Comparison of ENCODE assay signal across 30 cellular contexts in genomic region chr9:129735546-129735945, GRCh38. TPM values are rescaled to one million over a fixed set of nuclear protein-coding genes. Genes with fewer than 3 reads are reported as not detected.
"Had no signal": no experiment of that assay in that cellular context is flagged by ENCODE, and none has a peak within 500 bp of the region (broad histone marks: within the 10 kb centered on the region; RNA-seq: fewer than 3 reads in every experiment).

No MANE protein-coding gene starts in this region.

- H3K27me3 ChIP-seq: ovary, right atrium auricular region, right lobe of liver, testis, thyroid gland, upper lobe of left lung, vagina had no signal

- H3K9me3 ChIP-seq: left lung, lower lobe of right lung, mucosa of descending colon, neutrophil, ovary, right atrium auricular region, right lobe of liver, stomach, testis, thyroid gland, transverse colon, upper lobe of left lung, vagina had no signal

- DNase-seq: hypothalamus; immature natural killer cell; kidney; left colon; left lung; lower lobe of right lung; mammary epithelial cell; midbrain; mucosa of descending colon; naive thymus-derived CD8-positive, alpha-beta T cell; occipital lobe; ovary; right lobe of liver; stimulated activated CD4-positive, alpha-beta T cell treated with anti-CD3 and anti-CD28 coated beads, Interleukin-1b, Interleukin-23, amount 100 ng/mL, for 48 hours; stimulated activated CD4-positive, alpha-beta T cell treated with anti-CD3 and anti-CD28 coated beads, Interleukin-2, amount 100 ng/mL, for 48 hours; stimulated activated CD4-positive, alpha-beta T cell treated with anti-CD3 and anti-CD28 coated beads, Interleukin-4, amount 100 ng/mL, for 4 hours; stimulated activated naive B cell treated with anti-CD40 and anti-IgM and Interleukin-4, amounts not matched to agents 10 μg/mL and 1 μg/mL and 100 μg/mL, for 72 hours; stimulated activated naive CD8-positive, alpha-beta T cell treated with anti-CD3 and anti-CD28 coated beads, Interleukin-15, Interleukin-2, amounts not matched to agents 100 U/mL and 50 U/mL, for 24 hours; stomach; testis; thyroid gland; transverse colon; upper lobe of left lung had no signal

- H3K4me2 ChIP-seq: smooth muscle cell had no signal

- H3K27ac ChIP-seq: left lung, lower lobe of right lung, neutrophil, ovary, right atrium auricular region, right lobe of liver, stomach, testis, thyroid gland, transverse colon, upper lobe of left lung, vagina had no signal

- H3K4me1 ChIP-seq: lower lobe of right lung, right lobe of liver, testis had no signal

- ATAC-seq: left colon; left lung; lower lobe of right lung; mucosa of descending colon; naive thymus-derived CD8-positive, alpha-beta T cell; right lobe of liver; stimulated activated naive B cell treated with anti-CD40 and anti-IgM and Interleukin-4, amounts not matched to agents 10 μg/mL and 1 μg/mL and 100 μg/mL, for 72 hours; stimulated activated naive CD8-positive, alpha-beta T cell treated with anti-CD3 and anti-CD28 coated beads, Interleukin-15, Interleukin-2, amounts not matched to agents 100 U/mL and 50 U/mL, for 24 hours had no signal

- H3K4me3 ChIP-seq: left lung, lower lobe of right lung, mucosa of descending colon, ovary, right atrium auricular region, right lobe of liver, smooth muscle cell, stomach, testis, thyroid gland, transverse colon, upper lobe of left lung, vagina had no signal

- H3K36me3 ChIP-seq: left lung, lower lobe of right lung, ovary, right atrium auricular region, right lobe of liver, stomach, thyroid gland, transverse colon, upper lobe of left lung, vagina had no signal

- FAIRE-seq: islet of Langerhans, kidney had no signal

RNA-seq across cellular contexts. Expression of gene PTGES, which starts 17.3 kb away (rescaled TPM):
- total RNA-seq: myocyte; naive thymus-derived CD8-positive, alpha-beta T cell; pulmonary artery endothelial cell had no signal
- polyA plus RNA-seq: immature natural killer cell had no signal
